34 cellular contexts compared by ENCODE assay signal in the genomic region with DNA sequence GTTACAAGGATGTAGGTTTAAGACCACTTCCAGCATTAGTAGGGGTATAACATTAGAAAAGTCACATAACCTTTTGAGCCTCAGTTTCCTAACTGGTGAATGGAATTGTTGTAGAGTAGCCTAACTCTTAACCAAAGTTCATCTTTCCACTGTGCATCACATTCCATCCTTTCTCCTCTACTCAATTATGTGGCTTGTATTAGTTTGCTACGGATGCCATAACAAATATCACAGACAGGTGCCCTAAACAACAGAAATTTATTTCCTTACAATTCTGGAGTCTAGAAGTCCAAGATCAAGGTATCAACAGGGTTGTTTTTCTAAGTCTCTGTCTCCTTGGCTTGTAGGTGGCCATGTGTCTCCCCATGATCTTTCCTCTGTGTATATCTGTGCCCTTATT.
"Had no signal": no experiment of that assay in that cellular context is flagged by ENCODE, and none has a peak within 500 bp of the region (broad histone marks: within the 10 kb centered on the region; RNA-seq: fewer than 3 reads in every experiment).

No MANE protein-coding gene starts in this region.

- H3K4me3 ChIP-seq: MG63 had no signal

- H3K27me3 ChIP-seq: MG63 had no signal

- DNase-seq: Karpas-422, Kasumi-1, MG63, MM.1S, MV-4-11, NCI-H1048, NCI-H1092, NCI-H1092 treated with DMSO at 0.1 percent for 48 hours, NCI-H1105, NCI-H1105 treated with DMSO at 0.1 percent for 48 hours, NCI-H1417, NCI-H1417 treated with DMSO at 0.1 percent for 48 hours, NCI-H1436, NCI-H1436 treated with DMSO at 0.1 percent for 48 hours, NCI-H146, NCI-H1694, NCI-H1694 treated with DMSO at 0.1 percent for 48 hours, NCI-H187, NCI-H187 treated with DMSO at 0.1 percent for 48 hours, NCI-H1930, NCI-H2029, NCI-H2029 treated with DMSO at 0.1 percent for 48 hours, NCI-H2081, NCI-H2081 treated with DMSO at 0.1 percent for 48 hours, NCI-H2107, NCI-H2171, NCI-H2171 treated with DMSO at 0.1 percent for 48 hours, NCI-H2227 treated with DMSO at 0.1 percent for 48 hours, NCI-H226, NCI-H345, NCI-H446, NCI-H446 treated with DMSO at 0.1 percent for 48 hours, NCI-H510A, NCI-H510A treated with DMSO at 0.1 percent for 48 hours had no signal
